ENCODE assay signal across 23 cellular contexts in genomic region chr11:45450189-45450588, GRCh38.
DNase-seq lines count a peak whose midpoint lies in the region; ATAC-seq and TF ChIP-seq lines count a peak whose summit lies in the region.
"Had no signal": no experiment of that assay in that cellular context is flagged by ENCODE, and none has a peak within 500 bp of the region (broad histone marks: within the 10 kb centered on the region; RNA-seq: fewer than 3 reads in every experiment).

No MANE protein-coding gene starts in this region.

- H3K27me3 ChIP-seq in MG63 (peaks cover 3% of the 10 kb centered on the region; the same call in 1 of the 2 replicates), prostate gland (replicated peaks; ENCODE audit: insufficient read depth) (no peaks in the 10 kb centered on the region)
- H3K27me3 ChIP-seq: body of pancreas, foreskin keratinocyte, sigmoid colon had no signal

- no peaks in the 10 kb centered on the region for H3K9me3 ChIP-seq in MG63
- H3K9me3 ChIP-seq in prostate gland: no peaks in the 10 kb centered on the region
- H3K9me3 ChIP-seq: body of pancreas had no signal

- no peak overlapping the region for H3K4me3 ChIP-seq in MG63
- H3K4me3 ChIP-seq in prostate gland: no peak overlapping the region
- H3K4me3 ChIP-seq: body of pancreas, sigmoid colon, SK-N-MC had no signal

- no peak for TF ChIP-seq POLR2A in prostate gland (IDR thresholded peaks at IDR 0.05)

- TF ChIP-seq CTCF in prostate gland (IDR thresholded peaks at IDR 0.05) (no peak), omental fat pad (IDR thresholded peaks at IDR 0.05) (no peak)

- 33% methylated on average over 3 of the region's 3 CpGs for WGBS in prostate gland

- DNase-seq in AG20443 (ENCODE audit: low spot score) (peak; percentile 65), MG63 (peak; percentile 54), dedifferentiated amniotic fluid mesenchymal stem cell (ENCODE audit: extremely low spot score) (peak; percentile 37), prostate gland (ENCODE audit: low spot score) (peak; percentile 4), OCI-M1 (lab: John Stamatoyannopoulos, UW) (no peak), omental fat pad (ENCODE audit: low spot score) (no peak)
- DNase-seq: activated CD4-positive, CD25-positive, alpha-beta regulatory T cell treated with anti-CD3 and anti-CD28 coated beads, Interleukin-2, amount 50 U/mL, for 72 hours; activated CD8-positive, alpha-beta T cell treated with anti-CD3 and anti-CD28 coated beads for 36 hours; activated T-cell treated with anti-CD3 and anti-CD28 coated beads for 4 hours; body of pancreas; CD4-positive, alpha-beta memory T cell; foreskin keratinocyte; H7; KG1; NCI-H1436; sigmoid colon; stimulated activated CD4-positive, alpha-beta T cell treated with anti-CD3 and anti-CD28 coated beads, Interleukin-4, amount 100 ng/mL, for 4 hours; T-helper 17 cell had no signal

- no peaks in the 10 kb centered on the region for H3K4me1 ChIP-seq in prostate gland (replicated peaks)
- H3K4me1 ChIP-seq: body of pancreas, foreskin keratinocyte, sigmoid colon had no signal

- H3K36me3 ChIP-seq in MG63 (no peaks in the 10 kb centered on the region), prostate gland (no peaks in the 10 kb centered on the region)
- H3K36me3 ChIP-seq: sigmoid colon had no signal

- intact Hi-C loops in prostate gland (cut with DNase I): no loop called here

- ATAC-seq in omental fat pad (ENCODE audit: low FRiP score): no peak
- no peak for ATAC-seq in GM21619 (IDR thresholded peaks at IDR 0.05; ENCODE audit: unreplicated experiment)
- no peak for ATAC-seq in HG02973 (IDR thresholded peaks at IDR 0.05; ENCODE audit: unreplicated experiment)
- ATAC-seq: activated CD8-positive, alpha-beta T cell treated with anti-CD3 and anti-CD28 coated beads for 36 hours; activated naive CD4-positive, alpha-beta T cell treated with anti-CD3 and anti-CD28 coated beads, Interleukin-2, amount 50 U/mL, for 72 hours; body of pancreas; foreskin keratinocyte; stimulated activated memory B cell treated with anti-CD40 and anti-IgM and Interleukin-4, amounts not matched to agents 10 μg/mL and 1 μg/mL and 100 μg/mL, for 72 hours; T-helper 17 cell had no signal

- no peak overlapping the region for H3K27ac ChIP-seq in prostate gland
- H3K27ac ChIP-seq: body of pancreas, foreskin keratinocyte, sigmoid colon, SK-N-MC had no signal

Comparison
In these comparisons a context has a peak if more than half of its experiments do, and no peak if none do; other contexts are left out.
1. DNase-seq: peak in AG20443 (single experiment), MG63 (single experiment), dedifferentiated amniotic fluid mesenchymal stem cell (single experiment) and prostate gland (single experiment); none in OCI-M1 (single experiment) and omental fat pad (single experiment).